In the genomic region with DNA sequence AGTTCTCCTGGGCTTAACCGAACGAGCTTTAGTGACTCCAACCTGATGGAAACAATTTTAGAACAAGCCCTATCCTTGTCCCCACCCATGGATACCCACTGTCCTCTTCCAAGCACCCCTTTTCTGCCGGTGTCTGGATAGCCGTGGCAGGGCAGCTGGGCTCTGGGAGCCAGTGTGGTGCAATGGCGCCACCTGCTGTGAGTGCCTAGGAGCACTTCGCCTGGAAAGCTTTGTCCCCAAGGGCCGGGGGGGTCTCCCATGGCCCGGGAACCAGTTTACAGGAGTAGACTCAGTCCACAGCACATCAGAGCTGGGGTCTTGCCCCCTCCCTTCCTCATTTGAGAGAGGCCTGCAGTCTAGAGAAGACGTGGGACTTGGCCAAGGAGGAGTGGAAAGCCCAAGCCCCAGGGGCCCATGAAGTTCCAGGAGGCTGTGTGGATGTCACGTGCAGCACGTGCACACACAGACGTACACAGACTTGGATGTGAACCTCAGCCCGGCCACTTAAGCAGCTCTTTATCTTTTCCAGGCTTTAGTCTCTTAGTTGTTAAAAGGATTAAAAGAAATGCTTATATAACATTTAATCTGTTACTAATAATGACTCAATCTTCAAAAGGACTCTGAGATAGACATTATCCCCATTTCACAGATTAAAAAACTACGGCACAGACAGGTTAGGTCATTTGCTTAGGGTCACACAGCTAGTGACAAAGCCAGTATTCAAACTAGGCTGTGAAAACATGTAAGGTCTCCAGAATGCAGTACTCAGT, we compare ENCODE assay signal across 9 cellular contexts. TPM values are rescaled to one million over a fixed set of nuclear protein-coding genes. Genes with fewer than 3 reads are reported as not detected.
A peak's percentile ranks its signal among the peaks of the same experiment; 100 is the strongest.
DNase-seq lines count a peak whose midpoint lies in the region; ATAC-seq, FAIRE-seq and TF ChIP-seq lines count a peak whose summit lies in the region.
"Had no signal": no experiment of that assay in that cellular context is flagged by ENCODE, and none has a peak within 500 bp of the region (broad histone marks: within the 10 kb centered on the region; RNA-seq: fewer than 3 reads in every experiment).

No MANE protein-coding gene starts in this region.

- ATAC-seq in activated T-helper 17 cell treated with anti-CD3 and anti-CD28 coated beads, Interleukin-2, amount 50 U/mL, for 72 hours (replicated peaks): peak; percentile 52
- ATAC-seq in HG02571 (IDR thresholded peaks at IDR 0.05; ENCODE audit: unreplicated experiment): no peak

- H3K27ac ChIP-seq in ACC112 (ENCODE audit: low read depth, low read length): peak overlapping the region; percentile 93; the same call in 1 of the 2 replicates
- no peak overlapping the region for H3K27ac ChIP-seq in neutrophil

- no peak overlapping the region for H3K4me3 ChIP-seq in ACC112 (ENCODE audit: low read depth, low read length)
- no peak overlapping the region for H3K4me3 ChIP-seq in fibroblast of villous mesenchyme (ENCODE audit: low read depth, low read length)
- H3K4me3 ChIP-seq in neutrophil (ENCODE audit: low read depth in 1 of 2, low read length in 1 of 2): no peak overlapping the region

- H3K9me3 Mint-ChIP-seq in activated T-helper 17 cell treated with anti-CD3 and anti-CD28 coated beads, Interleukin-2, amount 50 U/mL, for 72 hours: no peaks in the 10 kb centered on the region

- no peak overlapping the region for H2AFZ ChIP-seq in ACC112 (ENCODE audit: low read length, unreplicated experiment)

- H3K27ac Mint-ChIP-seq in activated T-helper 17 cell treated with anti-CD3 and anti-CD28 coated beads, Interleukin-2, amount 50 U/mL, for 72 hours: no peak overlapping the region

- H3K36me3 ChIP-seq in ACC112 (ENCODE audit: insufficient read depth, low read length) (no peaks in the 10 kb centered on the region), neutrophil (peaks cover 93% of the 10 kb centered on the region)

- peaks cover 44% of the 10 kb centered on the region for H3K36me3 Mint-ChIP-seq in activated T-helper 17 cell treated with anti-CD3 and anti-CD28 coated beads, Interleukin-2, amount 50 U/mL, for 72 hours (ENCODE audit: low read depth)

- H3K9me3 ChIP-seq in neutrophil: no peaks in the 10 kb centered on the region

- H3K27me3 Mint-ChIP-seq in activated T-helper 17 cell treated with anti-CD3 and anti-CD28 coated beads, Interleukin-2, amount 50 U/mL, for 72 hours: no peaks in the 10 kb centered on the region

- peaks cover 12% of the 10 kb centered on the region for H3K4me1 Mint-ChIP-seq in activated T-helper 17 cell treated with anti-CD3 and anti-CD28 coated beads, Interleukin-2, amount 50 U/mL, for 72 hours

- no peak overlapping the region for H3K4me3 Mint-ChIP-seq in activated T-helper 17 cell treated with anti-CD3 and anti-CD28 coated beads, Interleukin-2, amount 50 U/mL, for 72 hours

- no peak for TF ChIP-seq POLR2A in GM12891 (IDR thresholded peaks at IDR 0.05; ENCODE audit: low read depth, low read length)

- DNase-seq in GM12891 (ENCODE audit: insufficient read length, low spot score): peak; percentile 62
- peak; percentile 73 for DNase-seq in NCI-H69 (lab: John Stamatoyannopoulos, UW)
- DNase-seq in fibroblast of villous mesenchyme (ENCODE audit: low read depth): peak; percentile 47
- DNase-seq in NOMO-1 treated with DMSO at 0.1 percent for 48 hours (lab: John Stamatoyannopoulos, UW; ENCODE audit: unreplicated experiment): no peak

- peaks cover 8% of the 10 kb centered on the region for H3K27me3 ChIP-seq in ACC112 (ENCODE audit: insufficient read depth, low read length)
- peaks cover 7% of the 10 kb centered on the region for H3K27me3 ChIP-seq in neutrophil

- FAIRE-seq in GM12891 (lab: Jason Lieb, UNC): peak; percentile 62

- H3K4me1 ChIP-seq in ACC112 (ENCODE audit: control insufficient read depth, insufficient read depth, low read length, unreplicated experiment) (peaks cover 18% of the 10 kb centered on the region), neutrophil (ENCODE audit: control insufficient read depth in 1 of 2, insufficient read depth in 1 of 2, low read depth in 1 of 2, low read length in 1 of 2) (peaks cover under 1 to 2% of the 10 kb centered on the region in 2 experiments)

- TF ChIP-seq CTCF in fibroblast of villous mesenchyme (IDR thresholded peaks at IDR 0.05; ENCODE audit: insufficient read depth, low read depth, low read length): peak; percentile 79
- TF ChIP-seq CTCF in neutrophil (IDR thresholded peaks at IDR 0.05): peak; percentile 59

- no peaks in the 10 kb centered on the region for H3K79me2 ChIP-seq in ACC112 (ENCODE audit: control insufficient read depth, insufficient read depth, low read length, unreplicated experiment)

TF ChIP-seq in GM12891, 5 proteins besides CTCF, POLR2A, EP300 and RAD21:
- TF ChIP-seq POU2F2 (IDR thresholded peaks at IDR 0.05; ENCODE audit: low read depth, low read length) (no peak), POLR2AphosphoS5 (IDR thresholded peaks at IDR 0.05; ENCODE audit: low read depth, low read length) (no peak), PAX5 (IDR thresholded peaks at IDR 0.05; ENCODE audit: insufficient read depth, low read length, severe bottlenecking) (no peak), SPI1 (IDR thresholded peaks at IDR 0.05; ENCODE audit: low read depth, low read length) (no peak), TAF1 (IDR thresholded peaks at IDR 0.05; ENCODE audit: low read depth, low read length) (no peak)

RNA-seq across cellular contexts. Expression of a gene that starts 40.9 kb away (rescaled TPM):
- 0.12 TPM for polyA plus RNA-seq in GM12891 (2012; ENCODE audit: low read depth, missing spikeins)
- not detected for total RNA-seq in activated T-helper 17 cell treated with anti-CD3 and anti-CD28 coated beads, Interleukin-2, amount 50 U/mL, for 72 hours
- not detected in 2 replicates for total RNA-seq in fibroblast of villous mesenchyme
- total RNA-seq: mononuclear cell had no signal

RNA-seq across cellular contexts. Expression of a gene that starts 57.3 kb away (rescaled TPM):
- polyA plus RNA-seq in GM12891 (2012; ENCODE audit: low read depth, missing spikeins): 22.1 TPM
- 10 to 100 TPM; 54.6 to 57.2 TPM for total RNA-seq in activated T-helper 17 cell treated with anti-CD3 and anti-CD28 coated beads, Interleukin-2, amount 50 U/mL, for 72 hours
- total RNA-seq in fibroblast of villous mesenchyme: 45.4 and 48.4 TPM in 2 replicates
